ENCODE assay signal across 8 cellular contexts in the genomic region with DNA sequence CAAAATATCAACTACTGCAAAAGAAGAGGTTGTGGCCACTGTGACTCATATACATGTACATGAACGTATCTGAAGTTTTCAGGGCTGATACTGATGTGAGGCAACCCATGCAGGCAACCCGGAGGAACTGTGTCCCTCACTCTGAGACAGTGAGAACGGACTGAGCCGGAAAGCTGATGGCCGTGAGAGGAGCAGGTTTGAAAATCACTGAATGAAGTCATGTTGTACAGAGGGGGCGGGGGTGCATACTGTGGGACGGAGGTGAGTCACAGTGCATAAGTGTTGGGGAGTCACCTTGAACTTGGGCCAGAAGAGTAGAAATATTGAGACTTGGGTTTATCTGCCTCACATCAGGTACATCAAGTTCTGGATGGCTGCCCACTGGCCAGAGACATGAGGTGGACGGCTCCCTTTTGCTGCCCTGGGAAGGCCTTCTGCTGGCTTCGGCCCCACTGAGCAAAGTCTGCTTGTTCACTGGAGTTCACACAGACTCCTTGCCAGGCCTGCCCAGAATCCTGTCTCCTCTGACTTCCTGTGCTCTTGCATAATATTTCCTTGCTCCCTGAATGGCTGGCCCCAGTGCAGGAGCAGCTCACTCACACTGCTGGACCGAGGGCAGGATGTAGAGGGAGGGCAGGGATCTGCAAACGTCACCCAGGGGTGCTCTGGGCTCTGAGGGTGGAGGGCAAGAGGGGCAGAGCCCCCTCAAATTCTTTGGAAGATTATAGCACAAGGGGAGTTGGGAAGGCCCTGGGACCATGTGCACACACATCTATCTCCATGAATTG. TPM values are rescaled to one million over a fixed set of nuclear protein-coding genes. Genes with fewer than 3 reads are reported as not detected.
DNase-seq lines count a peak whose midpoint lies in the region; ATAC-seq and TF ChIP-seq lines count a peak whose summit lies in the region.

No MANE protein-coding gene starts in this region.

- no peak for TF ChIP-seq CTCF in HFF-Myc (IDR thresholded peaks at IDR 0.05; ENCODE audit: low read depth, low read length, missing control alignments)
- no peak for TF ChIP-seq CTCF in fibroblast of mammary gland (conservative IDR thresholded peaks at IDR 0.05; ENCODE audit: control insufficient read depth, insufficient read depth, low read depth, low read length)

- H3K4me3 ChIP-seq in HFF-Myc (replicated peaks; ENCODE audit: low read depth, low read length) (no peak overlapping the region), fibroblast of mammary gland (ENCODE audit: control insufficient read depth, low read depth, low read length) (peak overlapping the region; percentile 18)

- DNase-seq in HFF-Myc (ENCODE audit: extremely low read depth, low read depth) (peak; percentile 76), SK-MEL-5 (ENCODE audit: low read depth, low spot score) (peak; percentile 45), fibroblast of mammary gland (ENCODE audit: low read depth) (peak; percentile 98), posterior vena cava (ENCODE audit: low spot score) (peak; percentile 96)
- DNase-seq in activated CD4-positive, alpha-beta T cell treated with anti-CD3 and anti-CD28 coated beads, Interleukin-2, amount 10 ng/mL, durations not matched to agents 24 days and 14 days: no peak

- intact Hi-C loops in posterior vena cava (cut with DNase I): no loop called here
- intact Hi-C loops in activated CD4-positive, alpha-beta T cell treated with anti-CD3 and anti-CD28 coated beads, Interleukin-2, amount 10 ng/mL, durations not matched to agents 24 days and 14 days (cut with micrococcal nuclease): no loop called here

- H3K27ac Mint-ChIP-seq in activated CD4-positive, alpha-beta T cell treated with anti-CD3 and anti-CD28 coated beads, Interleukin-2, amount 10 ng/mL, durations not matched to agents 24 days and 14 days: no peak overlapping the region

- no peak for ATAC-seq in HG02759 (IDR thresholded peaks at IDR 0.05; ENCODE audit: unreplicated experiment)
- no peak for ATAC-seq in HG03045 (IDR thresholded peaks at IDR 0.05; ENCODE audit: unreplicated experiment)
- ATAC-seq in HG02763 (IDR thresholded peaks at IDR 0.05; ENCODE audit: unreplicated experiment): no peak

- no peak overlapping the region for H3K4me3 Mint-ChIP-seq in activated CD4-positive, alpha-beta T cell treated with anti-CD3 and anti-CD28 coated beads, Interleukin-2, amount 10 ng/mL, durations not matched to agents 24 days and 14 days

- in situ Hi-C loops in SK-MEL-5 (cut with HindIII; ENCODE audit: low pct_unique_long_range_greater_than_20kb, low sequenced_read_pairs): no loop called here

- peaks cover 34% of the 10 kb centered on the region for H3K27me3 Mint-ChIP-seq in activated CD4-positive, alpha-beta T cell treated with anti-CD3 and anti-CD28 coated beads, Interleukin-2, amount 10 ng/mL, durations not matched to agents 24 days and 14 days

- H3K9me3 Mint-ChIP-seq in activated CD4-positive, alpha-beta T cell treated with anti-CD3 and anti-CD28 coated beads, Interleukin-2, amount 10 ng/mL, durations not matched to agents 24 days and 14 days: peaks cover 2% of the 10 kb centered on the region

- H3K4me1 Mint-ChIP-seq in activated CD4-positive, alpha-beta T cell treated with anti-CD3 and anti-CD28 coated beads, Interleukin-2, amount 10 ng/mL, durations not matched to agents 24 days and 14 days: peaks cover 17% of the 10 kb centered on the region

- H3K36me3 Mint-ChIP-seq in activated CD4-positive, alpha-beta T cell treated with anti-CD3 and anti-CD28 coated beads, Interleukin-2, amount 10 ng/mL, durations not matched to agents 24 days and 14 days (ENCODE audit: low read depth): no peaks in the 10 kb centered on the region

RNA-seq across cellular contexts. Expression of a gene that starts 18.1 kb away (rescaled TPM):
- 2.6 and 3.9 TPM in 2 replicates for total RNA-seq in SK-MEL-5 (2014; rRNA removed; shearing (Covaris generic))
- polyA plus RNA-seq in SK-MEL-5 (2015; cell fraction: cytosol; rRNA removed): 8.6 and 16.5 TPM in 2 replicates
- 4.7 and 6.1 TPM in 2 replicates for polyA plus RNA-seq in SK-MEL-5 (2015; cell fraction: nucleus; rRNA removed)
- total RNA-seq in posterior vena cava: 100 to 1,000 TPM; 374 to 478 TPM
- total RNA-seq in activated CD4-positive, alpha-beta T cell treated with anti-CD3 and anti-CD28 coated beads, Interleukin-2, amount 10 ng/mL, durations not matched to agents 24 days and 14 days: 16.2 and 19.4 TPM in 2 replicates

Comparison
In these comparisons a context has a peak if more than half of its experiments do, and no peak if none do; other contexts are left out.
1. RNA of a gene that starts 18.1 kb away (total RNA-seq): 374 to 478 TPM in posterior vena cava; 16.2 to 19.4 TPM in activated CD4-positive, alpha-beta T cell treated with anti-CD3 and anti-CD28 coated beads, Interleukin-2, amount 10 ng/mL, durations not matched to agents 24 days and 14 days and 2.6 to 3.9 TPM in SK-MEL-5; every median in the first group is over 10 times any median in the second.